Comparison of ENCODE assay signal across 8 cellular contexts in genomic region chr14:75050852-75051555, GRCh38. TPM values are rescaled to one million over a fixed set of nuclear protein-coding genes. Genes with fewer than 3 reads are reported as not detected.
DNase-seq lines count a peak whose midpoint lies in the region; ATAC-seq and TF ChIP-seq lines count a peak whose summit lies in the region.

Gene MLH3 (minus strand): TSS chr14:75051467. CDS start chr14:75049655, 1,812 bp downstream.

- ATAC-seq in GM19324 (IDR thresholded peaks at IDR 0.05; ENCODE audit: low FRiP score, unreplicated experiment) = peak; percentile 75

- POLR2A ChIA-PET in activated CD8-positive, alpha-beta memory T cell treated with anti-CD3 and anti-CD28 coated beads for 36 hours (lab: Charles Lee) = interaction anchor here (0.6 to 1.3 kb wide), 4 partner anchors 14 to 220 kb away, joined by 3 to 9 read pairs (median 4); partner anchors contain the start of genes RPS6KL1 and ZC2HC1C

- peak; percentile 89 for DNase-seq in Ammon's horn (ENCODE audit: low spot score)
- peak; percentile 41 to 51 for DNase-seq in HL-60 (ENCODE audit: low read depth in 1 of 2, low spot score in 1 of 2)
- DNase-seq in NK-92 (lab: John Stamatoyannopoulos, UW; ENCODE audit: unreplicated experiment) = peak; percentile 24
- peak; percentile 74 for DNase-seq in effector CD8-positive, alpha-beta T cell (lab: John Stamatoyannopoulos, UW)
- DNase-seq in lung microvascular endothelial cell (ENCODE audit: low read depth in 2 of 2) = peak; percentile 84
- peak; percentile 68 to 75 (median 72) for DNase-seq in stimulated activated CD4-positive, alpha-beta T cell treated with anti-CD3 and anti-CD28 coated beads, TNF-alpha, amount 100 ng/mL, for 4 hours (ENCODE audit: low read depth in 3 of 3)

- H3K4me3 ChIP-seq in HL-60 (replicated peaks; ENCODE audit: insufficient read depth, low read length) = peak within 1 kb of the TSS; percentile 50

- CTCF ChIA-PET in activated CD8-positive, alpha-beta memory T cell treated with anti-CD3 and anti-CD28 coated beads for 36 hours (lab: Charles Lee) = interaction anchor here (0.6 to 1.9 kb wide), 4 partner anchors 13 to 174 kb away, joined by 3 to 7 read pairs (median 4); partner anchors contain the start of genes ACYP1 and ZC2HC1C

- TF ChIP-seq CTCF in HL-60 (IDR thresholded peaks at IDR 0.05; ENCODE audit: insufficient read depth, low read length) = no peak

- H3K27ac ChIP-seq in HL-60 (replicated peaks) = no peak within 1 kb of the TSS

- no peaks in the 10 kb centered on the region for H3K27me3 ChIP-seq in HL-60 (ENCODE audit: insufficient read depth, poor library complexity, severe bottlenecking)

RNA-seq across cellular contexts. Expression of gene MLH3, which starts in this region (rescaled TPM):
- 10 to 100 TPM; 19.5 to 23.8 TPM for total RNA-seq in activated CD8-positive, alpha-beta memory T cell treated with anti-CD3 and anti-CD28 coated beads for 36 hours
- total RNA-seq in lung microvascular endothelial cell = 7.0 and 19.6 TPM in 2 replicates

Comparison
In these comparisons a context has a peak if more than half of its experiments do, and no peak if none do; other contexts are left out.
1. DNase-seq: peak in every context shown above with its lines; median percentile 89 in Ammon's horn; 84 in lung microvascular endothelial cell; 74 in effector CD8-positive, alpha-beta T cell; 72 in stimulated activated CD4-positive, alpha-beta T cell treated with anti-CD3 and anti-CD28 coated beads, TNF-alpha, amount 100 ng/mL, for 4 hours; 46 in HL-60; 24 in NK-92.